19 cellular contexts compared by ENCODE assay signal in genomic region chr7:107206706-107207105, GRCh38.
"Had no signal": no experiment of that assay in that cellular context is flagged by ENCODE, and none has a peak within 500 bp of the region (broad histone marks: within the 10 kb centered on the region; RNA-seq: fewer than 3 reads in every experiment).

No MANE protein-coding gene starts in this region.

- H3K27ac ChIP-seq: hepatocyte had no signal

- H3K27ac Mint-ChIP-seq: activated CD8-positive, alpha-beta memory T cell treated with anti-CD3 and anti-CD28 coated beads, Interleukin-2, amount 10 ng/mL, durations not matched to agents 7 days and 5 days; activated naive CD8-positive, alpha-beta T cell treated with anti-CD3 and anti-CD28 coated beads, Interleukin-2, amount 10 ng/mL, durations not matched to agents 7 days and 5 days; progenitor cell of endocrine pancreas; T-helper 2 cell treated with Interferon-gamma antibody and Interleukin-4, amounts not matched to agents 5 μg/mL and 100 μg/mL, for 36 hours had no signal

- H3K9me3 ChIP-seq: right atrium auricular region had no signal

- ATAC-seq: activated CD8-positive, alpha-beta memory T cell treated with anti-CD3 and anti-CD28 coated beads, Interleukin-2, amount 10 ng/mL, durations not matched to agents 7 days and 5 days; esophagus mucosa; stimulated activated naive CD8-positive, alpha-beta T cell treated with anti-CD3 and anti-CD28 coated beads, Interleukin-15, amount 100 ng/mL, for 72 hours had no signal

- H3K27me3 Mint-ChIP-seq: activated CD8-positive, alpha-beta memory T cell treated with anti-CD3 and anti-CD28 coated beads, Interleukin-2, amount 10 ng/mL, durations not matched to agents 7 days and 5 days; activated naive CD8-positive, alpha-beta T cell treated with anti-CD3 and anti-CD28 coated beads, Interleukin-2, amount 10 ng/mL, durations not matched to agents 7 days and 5 days; progenitor cell of endocrine pancreas; stimulated activated naive CD8-positive, alpha-beta T cell treated with anti-CD3 and anti-CD28 coated beads, Interleukin-15, amount 100 ng/mL, for 72 hours had no signal

- H3K4me1 Mint-ChIP-seq: activated CD8-positive, alpha-beta memory T cell treated with anti-CD3 and anti-CD28 coated beads, Interleukin-2, amount 10 ng/mL, durations not matched to agents 7 days and 5 days; activated naive CD8-positive, alpha-beta T cell treated with anti-CD3 and anti-CD28 coated beads, Interleukin-2, amount 10 ng/mL, durations not matched to agents 7 days and 5 days; stimulated activated naive CD8-positive, alpha-beta T cell treated with anti-CD3 and anti-CD28 coated beads, Interleukin-15, amount 100 ng/mL, for 72 hours had no signal

- H3K9me3 Mint-ChIP-seq: activated naive CD8-positive, alpha-beta T cell treated with anti-CD3 and anti-CD28 coated beads, Interleukin-2, amount 10 ng/mL, durations not matched to agents 7 days and 5 days; stimulated activated naive CD8-positive, alpha-beta T cell treated with anti-CD3 and anti-CD28 coated beads, Interleukin-15, amount 100 ng/mL, for 72 hours; T-helper 2 cell treated with Interferon-gamma antibody and Interleukin-4, amounts not matched to agents 5 μg/mL and 100 μg/mL, for 36 hours had no signal

- H3K4me3 ChIP-seq: hepatocyte, right atrium auricular region had no signal

- FAIRE-seq: islet of Langerhans, TTC549 had no signal

- H3K27me3 ChIP-seq: hepatocyte, right atrium auricular region had no signal

- DNase-seq: activated CD4-positive, alpha-beta T cell treated with anti-CD3 and anti-CD28 coated beads, Interleukin-2, amount 50 U/mL, for 48 hours; activated CD8-positive, alpha-beta memory T cell treated with anti-CD3 and anti-CD28 coated beads, Interleukin-2, amount 10 ng/mL, durations not matched to agents 7 days and 5 days; activated naive CD4-positive, alpha-beta T cell; activated naive CD8-positive, alpha-beta T cell treated with anti-CD3 and anti-CD28 coated beads, Interleukin-2, amount 10 ng/mL, durations not matched to agents 7 days and 5 days; aorta; cortex of kidney; effector CD4-positive, alpha-beta T cell; foreskin fibroblast; midbrain; occipital lobe; stimulated activated CD4-positive, alpha-beta T cell treated with anti-CD3 and anti-CD28 coated beads, Interleukin-2, amount 100 ng/mL, for 24 hours; stimulated activated naive CD8-positive, alpha-beta T cell treated with anti-CD3 and anti-CD28 coated beads, Interleukin-15, amount 100 ng/mL, for 72 hours had no signal

- H3K4me3 Mint-ChIP-seq: activated CD8-positive, alpha-beta memory T cell treated with anti-CD3 and anti-CD28 coated beads, Interleukin-2, amount 10 ng/mL, durations not matched to agents 7 days and 5 days; activated naive CD8-positive, alpha-beta T cell treated with anti-CD3 and anti-CD28 coated beads, Interleukin-2, amount 10 ng/mL, durations not matched to agents 7 days and 5 days; stimulated activated naive CD8-positive, alpha-beta T cell treated with anti-CD3 and anti-CD28 coated beads, Interleukin-15, amount 100 ng/mL, for 72 hours; T-helper 2 cell treated with Interferon-gamma antibody and Interleukin-4, amounts not matched to agents 5 μg/mL and 100 μg/mL, for 36 hours had no signal
